9 cellular contexts compared by ENCODE assay signal in genomic region chr15:99450896-99451358, GRCh38.
A peak's percentile ranks its signal among the peaks of the same experiment; 100 is the strongest.
DNase-seq lines count a peak whose midpoint lies in the region; ATAC-seq, FAIRE-seq and TF ChIP-seq lines count a peak whose summit lies in the region.
"Had no signal": no experiment of that assay in that cellular context is flagged by ENCODE, and none has a peak within 500 bp of the region (broad histone marks: within the 10 kb centered on the region; RNA-seq: fewer than 3 reads in every experiment).

No MANE protein-coding gene starts in this region.

- H3K27ac ChIP-seq in keratinocyte (ENCODE audit: control insufficient read depth, insufficient read depth, low read length): peak overlapping the region; percentile 13
- peak overlapping the region in 3 of 8 donors; percentile 8 to 81 (median 21) for H3K27ac ChIP-seq in spleen

- H3K4me2 ChIP-seq in keratinocyte (ENCODE audit: control insufficient read depth, extremely low read depth, insufficient read depth, low read depth, low read length): peak overlapping the region; percentile 72

- intact Hi-C loops in spleen (cut with DNase I; ENCODE audit: low total_unique reads): no loop called here

- H3K9ac ChIP-seq in keratinocyte (ENCODE audit: control insufficient read depth, extremely low read depth, insufficient read depth, low read length): peak overlapping the region; percentile 31

- H2AFZ ChIP-seq in keratinocyte (ENCODE audit: control insufficient read depth, low read length): peak overlapping the region; percentile 58

- FAIRE-seq in keratinocyte (lab: Jason Lieb, UNC): peak; percentile 76

- H3K4me3 Mint-ChIP-seq in activated naive CD4-positive, alpha-beta T cell treated with anti-CD3 and anti-CD28 coated beads, Interleukin-2, amount 50 U/mL, for 24 hours: peak overlapping the region; percentile 75

- H3K4me1 ChIP-seq in keratinocyte (ENCODE audit: control insufficient read depth, extremely low read depth, insufficient read depth, low read length) (peaks cover 34% of the 10 kb centered on the region), spleen (peaks cover 24 to 72% (median 52%) of the 10 kb centered on the region in 6 donors)

- H3K4me3 ChIP-seq in keratinocyte (ENCODE audit: control insufficient read depth in 2 of 3, extremely low read depth in 1 of 3, insufficient read depth in 2 of 3, low read depth in 1 of 3, low read length in 3 of 3) (peak overlapping the region in 2 of 3 experiments; percentile 33 to 54), spleen (peak overlapping the region in 1 of 8 donors; percentile 32)

- H3K36me3 Mint-ChIP-seq in activated naive CD4-positive, alpha-beta T cell treated with anti-CD3 and anti-CD28 coated beads, Interleukin-2, amount 50 U/mL, for 24 hours: no peaks in the 10 kb centered on the region

- no peaks in the 10 kb centered on the region for H3K27me3 ChIP-seq in keratinocyte (ENCODE audit: control insufficient read depth, extremely low read depth, insufficient read depth, low read length)
- H3K27me3 ChIP-seq in spleen (replicated peaks in 1 of 7): no peaks in the 10 kb centered on the region

- DNase-seq in keratinocyte (ENCODE audit: low read depth, low spot score) (no peak), spleen (no peak), NAMALWA (ENCODE audit: low spot score) (no peak), SW 1271 (lab: John Stamatoyannopoulos, UW) (no peak)
- DNase-seq in stimulated activated CD4-positive, alpha-beta T cell treated with anti-CD3 and anti-CD28 coated beads, TNF-alpha, amount 100 ng/mL, for 48 hours (ENCODE audit: low read depth in 3 of 3): peak; percentile 49 to 60 (median 56)

- H3K9me3 ChIP-seq in keratinocyte (ENCODE audit: control insufficient read depth, low read depth, low read length) (no peaks in the 10 kb centered on the region), spleen (no peaks in the 10 kb centered on the region)

- H4K20me1 ChIP-seq in keratinocyte (ENCODE audit: control insufficient read depth, extremely low read depth, insufficient read depth, low read length): no peaks in the 10 kb centered on the region

- H3K9me1 ChIP-seq in keratinocyte (ENCODE audit: control insufficient read depth, extremely low read depth, insufficient read depth, low read length): no peaks in the 10 kb centered on the region

- no peak overlapping the region for H3K27ac Mint-ChIP-seq in activated naive CD4-positive, alpha-beta T cell treated with anti-CD3 and anti-CD28 coated beads, Interleukin-2, amount 50 U/mL, for 24 hours

- TF ChIP-seq POLR2A in spleen (IDR thresholded peaks at IDR 0.05): no peak

- H3K36me3 ChIP-seq in keratinocyte (ENCODE audit: control insufficient read depth in 2 of 2, extremely low read depth in 1 of 2, insufficient read depth in 2 of 2, low read length in 2 of 2): no peaks in the 10 kb centered on the region
- no peaks in the 10 kb centered on the region for H3K36me3 ChIP-seq in spleen

- 22 to 41% (median 26%) methylated on average over 14 of the region's 14 CpGs for WGBS in spleen, 5 donors

- dilution Hi-C loops in keratinocyte (cut with MboI; ENCODE audit: extremely low pct_ligation_motif_present, low sequenced_read_pairs): no loop called here

- H3K27me3 Mint-ChIP-seq in activated naive CD4-positive, alpha-beta T cell treated with anti-CD3 and anti-CD28 coated beads, Interleukin-2, amount 50 U/mL, for 24 hours: no peaks in the 10 kb centered on the region

- peak; percentile 42 for ATAC-seq in GM18508 (IDR thresholded peaks at IDR 0.05; ENCODE audit: insufficient read depth, unreplicated experiment)
- ATAC-seq: HCT116 had no signal

- TF ChIP-seq CTCF in keratinocyte (optimal IDR thresholded peaks at IDR 0.05 in 1 of 3, IDR thresholded peaks at IDR 0.05 in 1 of 3, conservative IDR thresholded peaks at IDR 0.05 in 1 of 3; ENCODE audit: extremely low read depth in 1 of 3, insufficient read depth in 2 of 3, low read length in 3 of 3): no peak
- TF ChIP-seq CTCF in spleen (IDR thresholded peaks at IDR 0.05 in 8 of 11, conservative IDR thresholded peaks at IDR 0.05 in 3 of 11): no peak

- no peaks in the 10 kb centered on the region for H3K79me2 ChIP-seq in keratinocyte (ENCODE audit: control insufficient read depth, insufficient read depth, low read length)

- no peaks in the 10 kb centered on the region for H3K9me3 Mint-ChIP-seq in activated naive CD4-positive, alpha-beta T cell treated with anti-CD3 and anti-CD28 coated beads, Interleukin-2, amount 50 U/mL, for 24 hours

- H3K4me1 Mint-ChIP-seq in activated naive CD4-positive, alpha-beta T cell treated with anti-CD3 and anti-CD28 coated beads, Interleukin-2, amount 50 U/mL, for 24 hours: peaks cover 49% of the 10 kb centered on the region

TF ChIP-seq in PFSK-1, 5 proteins besides CTCF, POLR2A, EP300 and RAD21:
- TF ChIP-seq FOXP2 (optimal IDR thresholded peaks at IDR 0.05; ENCODE audit: borderline replicate concordance, extremely low read depth, extremely low read length, insufficient read depth): peak; percentile 64
- no peak for TF ChIP-seq POLR2AphosphoS5 (IDR thresholded peaks at IDR 0.05; ENCODE audit: low read depth, low read length)

Comparison
In these comparisons a context has a peak if more than half of its experiments do, and no peak if none do; other contexts are left out.
1. DNase-seq: peak in stimulated activated CD4-positive, alpha-beta T cell treated with anti-CD3 and anti-CD28 coated beads, TNF-alpha, amount 100 ng/mL, for 48 hours (3 of 3); none in keratinocyte (single experiment), spleen (single experiment), NAMALWA (single experiment) and SW 1271 (0 of 2).